In the genomic region with DNA sequence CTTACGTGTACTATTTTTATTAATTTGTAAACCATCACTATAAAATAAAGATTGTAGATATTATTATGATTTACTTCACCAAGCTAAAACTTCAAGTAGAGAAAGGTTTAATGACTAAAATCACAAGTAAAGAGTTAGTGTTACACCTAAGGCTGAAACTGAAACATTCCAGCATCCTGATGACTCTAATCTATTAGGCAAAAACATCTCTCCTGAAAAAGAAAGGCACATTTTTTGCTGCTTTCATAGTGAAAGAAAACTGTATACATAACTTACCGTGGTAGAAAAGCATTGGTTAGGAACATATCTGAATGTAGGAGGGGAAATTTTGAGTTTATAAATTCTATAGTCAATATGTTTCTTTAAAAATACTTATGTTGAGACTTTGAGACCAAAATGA, we compare ENCODE assay signal across 17 cellular contexts. TPM values are rescaled to one million over a fixed set of nuclear protein-coding genes. Genes with fewer than 3 reads are reported as not detected.
A peak's percentile ranks its signal among the peaks of the same experiment; 100 is the strongest.
DNase-seq lines count a peak whose midpoint lies in the region; ATAC-seq and TF ChIP-seq lines count a peak whose summit lies in the region.
"Had no signal": no experiment of that assay in that cellular context is flagged by ENCODE, and none has a peak within 500 bp of the region (broad histone marks: within the 10 kb centered on the region; RNA-seq: fewer than 3 reads in every experiment).

No MANE protein-coding gene starts in this region.

- no peak overlapping the region for H3K4me3 Mint-ChIP-seq in activated T-cell treated with anti-CD3 and anti-CD28 coated beads, Interleukin-2, amount 50 U/mL, for 24 hours
- H3K4me3 Mint-ChIP-seq in endothelial cell (ENCODE audit: unreplicated experiment) = no peak overlapping the region
- H3K4me3 Mint-ChIP-seq in activated CD8-positive, alpha-beta T cell treated with anti-CD3 and anti-CD28 coated beads, Interleukin-2, amount 10 ng/mL, durations not matched to agents 7 days and 5 days = no peak overlapping the region
- H3K4me3 Mint-ChIP-seq: CD14-positive monocyte; CD4-positive, alpha-beta memory T cell; H9 had no signal

- TF ChIP-seq CTCF in OCI-LY3 (IDR thresholded peaks at IDR 0.05; ENCODE audit: low read depth, low read length) = no peak
- TF ChIP-seq CTCF in endothelial cell (IDR thresholded peaks at IDR 0.05; ENCODE audit: unreplicated experiment) = no peak

- no peak for DNase-seq in activated T-cell treated with anti-CD3 and anti-CD28 coated beads, Interleukin-2, amount 50 U/mL, for 24 hours
- no peak for DNase-seq in activated T-cell treated with anti-CD3 and anti-CD28 coated beads, Interleukin-2, amount 50 U/mL, for 48 hours
- DNase-seq in endothelial cell (ENCODE audit: low spot score) = no peak
- DNase-seq in activated CD8-positive, alpha-beta T cell treated with anti-CD3 and anti-CD28 coated beads, Interleukin-2, amount 10 ng/mL, durations not matched to agents 7 days and 5 days = no peak
- no peak for DNase-seq in stimulated activated naive CD4-positive, alpha-beta T cell (lab: John Stamatoyannopoulos, UW)
- no peak for DNase-seq in DMS153 (lab: John Stamatoyannopoulos, UW)
- DNase-seq: 8988T; CD4-positive, alpha-beta memory T cell; DMS79 treated with DMSO at 0.1 percent for 48 hours; GF-D8; H9; IMR-90 had no signal

- no peak overlapping the region for H3K4me3 ChIP-seq in OCI-LY3 (ENCODE audit: low read length)
- H3K4me3 ChIP-seq: BLaER1 had no signal

- no peaks in the 10 kb centered on the region for H3K27me3 ChIP-seq in OCI-LY3 (ENCODE audit: low read depth, low read length)
- H3K27me3 ChIP-seq: BLaER1 had no signal

- no peaks in the 10 kb centered on the region for H3K9me3 Mint-ChIP-seq in activated T-cell treated with anti-CD3 and anti-CD28 coated beads, Interleukin-2, amount 50 U/mL, for 24 hours
- H3K9me3 Mint-ChIP-seq in endothelial cell (ENCODE audit: unreplicated experiment) = no peaks in the 10 kb centered on the region
- H3K9me3 Mint-ChIP-seq in activated CD8-positive, alpha-beta T cell treated with anti-CD3 and anti-CD28 coated beads, Interleukin-2, amount 10 ng/mL, durations not matched to agents 7 days and 5 days (ENCODE audit: insufficient read depth) = no peaks in the 10 kb centered on the region
- H3K9me3 Mint-ChIP-seq: CD14-positive monocyte, H9 had no signal

- 0 out of 2 replicates have a peak overlapping the region, but pooled peaks have one; percentile 18 for H3K4me2 ChIP-seq in OCI-LY3 (ENCODE audit: low read length)
- H3K4me2 ChIP-seq: BLaER1 had no signal

- H3K27me3 Mint-ChIP-seq in activated T-cell treated with anti-CD3 and anti-CD28 coated beads, Interleukin-2, amount 50 U/mL, for 24 hours = no peaks in the 10 kb centered on the region
- no peaks in the 10 kb centered on the region for H3K27me3 Mint-ChIP-seq in endothelial cell (ENCODE audit: unreplicated experiment)
- no peaks in the 10 kb centered on the region for H3K27me3 Mint-ChIP-seq in activated CD8-positive, alpha-beta T cell treated with anti-CD3 and anti-CD28 coated beads, Interleukin-2, amount 10 ng/mL, durations not matched to agents 7 days and 5 days (ENCODE audit: low read depth)
- H3K27me3 Mint-ChIP-seq: CD4-positive, alpha-beta memory T cell had no signal

- H3K36me3 Mint-ChIP-seq in activated T-cell treated with anti-CD3 and anti-CD28 coated beads, Interleukin-2, amount 50 U/mL, for 24 hours (ENCODE audit: low read depth) = no peaks in the 10 kb centered on the region
- no peaks in the 10 kb centered on the region for H3K36me3 Mint-ChIP-seq in endothelial cell (ENCODE audit: low read depth, unreplicated experiment)
- no peaks in the 10 kb centered on the region for H3K36me3 Mint-ChIP-seq in activated CD8-positive, alpha-beta T cell treated with anti-CD3 and anti-CD28 coated beads, Interleukin-2, amount 10 ng/mL, durations not matched to agents 7 days and 5 days (ENCODE audit: low read depth)
- H3K36me3 Mint-ChIP-seq: CD14-positive monocyte had no signal

- peaks cover 7% of the 10 kb centered on the region for H3K4me1 Mint-ChIP-seq in activated T-cell treated with anti-CD3 and anti-CD28 coated beads, Interleukin-2, amount 50 U/mL, for 24 hours (ENCODE audit: low read depth)
- H3K4me1 Mint-ChIP-seq in endothelial cell (ENCODE audit: unreplicated experiment) = peaks cover 35% of the 10 kb centered on the region
- H3K4me1 Mint-ChIP-seq in activated CD8-positive, alpha-beta T cell treated with anti-CD3 and anti-CD28 coated beads, Interleukin-2, amount 10 ng/mL, durations not matched to agents 7 days and 5 days (ENCODE audit: low read depth) = no peaks in the 10 kb centered on the region
- H3K4me1 Mint-ChIP-seq: CD14-positive monocyte; CD4-positive, alpha-beta memory T cell had no signal

- no peak overlapping the region for H3K9ac ChIP-seq in OCI-LY3 (ENCODE audit: low read length)
- H3K9ac ChIP-seq: BLaER1 had no signal

- H3K27ac Mint-ChIP-seq in activated T-cell treated with anti-CD3 and anti-CD28 coated beads, Interleukin-2, amount 50 U/mL, for 24 hours = peak overlapping the region; percentile 68
- peak overlapping the region; percentile 19 for H3K27ac Mint-ChIP-seq in endothelial cell (ENCODE audit: unreplicated experiment)
- H3K27ac Mint-ChIP-seq in activated CD8-positive, alpha-beta T cell treated with anti-CD3 and anti-CD28 coated beads, Interleukin-2, amount 10 ng/mL, durations not matched to agents 7 days and 5 days = no peak overlapping the region
- H3K27ac Mint-ChIP-seq: CD14-positive monocyte; CD4-positive, alpha-beta memory T cell; H9 had no signal

- peaks cover 11% of the 10 kb centered on the region for H3K4me1 ChIP-seq in OCI-LY3 (ENCODE audit: low read length)

- H3K27ac ChIP-seq in OCI-LY3 (ENCODE audit: low read length) = no peak overlapping the region
- H3K27ac ChIP-seq: BLaER1, HL-60 had no signal

- POLR2A ChIA-PET in activated CD8-positive, alpha-beta T cell treated with anti-CD3 and anti-CD28 coated beads, Interleukin-2, amount 10 ng/mL, durations not matched to agents 7 days and 5 days (lab: Charles Lee) = no interaction called here

- H2AFZ ChIP-seq in OCI-LY3 (ENCODE audit: low read depth, low read length) = no peak overlapping the region

- CTCF ChIA-PET in activated CD8-positive, alpha-beta T cell treated with anti-CD3 and anti-CD28 coated beads, Interleukin-2, amount 10 ng/mL, durations not matched to agents 7 days and 5 days (lab: Charles Lee) = interaction anchor here (1.4 kb wide), 1 partner anchor 13 kb away, joined by 3 read pairs; no protein-coding TSS in a partner anchor

- peak; percentile 64 for ATAC-seq in HG02610 (IDR thresholded peaks at IDR 0.05; ENCODE audit: unreplicated experiment)
- ATAC-seq in activated CD8-positive, alpha-beta T cell treated with anti-CD3 and anti-CD28 coated beads, Interleukin-2, amount 10 ng/mL, durations not matched to agents 7 days and 5 days = no peak

- no peaks in the 10 kb centered on the region for H3K9me3 ChIP-seq in OCI-LY3 (ENCODE audit: insufficient read depth, low read length)
- H3K9me3 ChIP-seq: BLaER1 had no signal

- no peaks in the 10 kb centered on the region for H4K20me1 ChIP-seq in OCI-LY3 (ENCODE audit: insufficient read depth, low read length)
- H4K20me1 ChIP-seq: BLaER1 had no signal

- no peaks in the 10 kb centered on the region for H3K36me3 ChIP-seq in OCI-LY3 (replicated peaks; ENCODE audit: low read depth, low read length)
- H3K36me3 ChIP-seq: BLaER1 had no signal

- H3K79me2 ChIP-seq in OCI-LY3 (ENCODE audit: low read length) = no peaks in the 10 kb centered on the region

RNA-seq across cellular contexts. Expression of gene CCDC191, which starts 35.4 kb away (rescaled TPM):
- total RNA-seq in endothelial cell (ENCODE audit: unreplicated experiment) = 4.0 TPM
- 1 to 10 TPM; 2.4 to 3.0 TPM for total RNA-seq in activated CD8-positive, alpha-beta T cell treated with anti-CD3 and anti-CD28 coated beads, Interleukin-2, amount 10 ng/mL, durations not matched to agents 7 days and 5 days

RNA-seq across cellular contexts. Expression of gene QTRT2, which starts 35.6 kb away (rescaled TPM):
- total RNA-seq in endothelial cell (ENCODE audit: unreplicated experiment) = 23.9 TPM
- total RNA-seq in activated CD8-positive, alpha-beta T cell treated with anti-CD3 and anti-CD28 coated beads, Interleukin-2, amount 10 ng/mL, durations not matched to agents 7 days and 5 days = 10 to 100 TPM; 32.1 to 35.0 TPM
